Comparison of ENCODE assay signal across 13 cellular contexts in the genomic region with DNA sequence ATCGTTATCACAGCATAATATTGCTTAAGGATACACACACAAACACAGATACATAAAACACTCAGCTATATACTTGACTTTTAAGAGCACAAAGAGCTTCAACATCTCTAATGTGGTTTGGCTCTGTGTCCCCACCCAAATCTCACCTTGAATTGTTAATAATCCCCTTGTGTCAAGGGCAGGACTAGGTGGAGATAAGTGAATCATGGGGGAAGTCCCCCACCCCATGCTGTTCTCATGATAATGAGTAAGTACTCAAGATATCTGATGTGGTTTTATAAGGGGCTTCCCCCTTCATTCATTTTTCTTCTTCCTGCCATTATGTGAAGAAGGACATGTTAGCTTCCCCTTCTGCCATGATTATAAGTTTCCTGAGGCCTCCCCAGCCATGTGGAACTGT.
DNase-seq lines count a peak whose midpoint lies in the region; ATAC-seq lines count a peak whose summit lies in the region.
"Had no signal": no experiment of that assay in that cellular context is flagged by ENCODE, and none has a peak within 500 bp of the region (broad histone marks: within the 10 kb centered on the region; RNA-seq: fewer than 3 reads in every experiment).

No MANE protein-coding gene starts in this region.

- peaks cover 17% of the 10 kb centered on the region for H3K9me3 Mint-ChIP-seq in activated naive CD8-positive, alpha-beta T cell treated with anti-CD3 and anti-CD28 coated beads, Interleukin-2, amount 50 U/mL, for 24 hours
- H3K9me3 Mint-ChIP-seq in activated naive CD8-positive, alpha-beta T cell treated with anti-CD3 and anti-CD28 coated beads for 36 hours, result peaks cover 3% of the 10 kb centered on the region
- peaks cover 0 to 5% of the 10 kb centered on the region in 2 donors for H3K9me3 Mint-ChIP-seq in stimulated activated naive B cell treated with anti-CD40 and anti-IgM and Interleukin-4, amounts not matched to agents 10 μg/mL and 1 μg/mL and 100 μg/mL, for 72 hours

- H3K4me3 Mint-ChIP-seq in activated naive CD8-positive, alpha-beta T cell treated with anti-CD3 and anti-CD28 coated beads, Interleukin-2, amount 50 U/mL, for 24 hours, result no peak overlapping the region
- H3K4me3 Mint-ChIP-seq in activated naive CD8-positive, alpha-beta T cell treated with anti-CD3 and anti-CD28 coated beads for 36 hours, result no peak overlapping the region
- H3K4me3 Mint-ChIP-seq in stimulated activated naive B cell treated with anti-CD40 and anti-IgM and Interleukin-4, amounts not matched to agents 10 μg/mL and 1 μg/mL and 100 μg/mL, for 72 hours, result no peak overlapping the region
- H3K4me3 Mint-ChIP-seq: CD14-positive monocyte had no signal

- no peak overlapping the region for H3K27ac Mint-ChIP-seq in activated naive CD8-positive, alpha-beta T cell treated with anti-CD3 and anti-CD28 coated beads, Interleukin-2, amount 50 U/mL, for 24 hours
- H3K27ac Mint-ChIP-seq in activated naive CD8-positive, alpha-beta T cell treated with anti-CD3 and anti-CD28 coated beads for 36 hours, result no peak overlapping the region
- peak overlapping the region; percentile 51 for H3K27ac Mint-ChIP-seq in stimulated activated naive B cell treated with anti-CD40 and anti-IgM and Interleukin-4, amounts not matched to agents 10 μg/mL and 1 μg/mL and 100 μg/mL, for 72 hours
- H3K27ac Mint-ChIP-seq: CD14-positive monocyte had no signal

- H3K36me3 Mint-ChIP-seq in activated naive CD8-positive, alpha-beta T cell treated with anti-CD3 and anti-CD28 coated beads, Interleukin-2, amount 50 U/mL, for 24 hours (ENCODE audit: low read depth), result no peaks in the 10 kb centered on the region
- H3K36me3 Mint-ChIP-seq in activated naive CD8-positive, alpha-beta T cell treated with anti-CD3 and anti-CD28 coated beads for 36 hours, result no peaks in the 10 kb centered on the region
- H3K36me3 Mint-ChIP-seq in stimulated activated naive B cell treated with anti-CD40 and anti-IgM and Interleukin-4, amounts not matched to agents 10 μg/mL and 1 μg/mL and 100 μg/mL, for 72 hours, result peaks cover 0 to 5% of the 10 kb centered on the region in 2 donors
- H3K36me3 Mint-ChIP-seq: CD14-positive monocyte had no signal

- no peak for DNase-seq in activated naive CD8-positive, alpha-beta T cell treated with anti-CD3 and anti-CD28 coated beads, Interleukin-2, amount 50 U/mL, for 24 hours
- no peak for DNase-seq in activated naive CD8-positive, alpha-beta T cell treated with anti-CD3 and anti-CD28 coated beads for 36 hours
- peak; percentile 9 for DNase-seq in OCI-M1 (lab: John Stamatoyannopoulos, UW)
- DNase-seq in iris pigment epithelial cell (ENCODE audit: low read depth), result peak; percentile 3
- peak; percentile 14 for DNase-seq in stimulated activated naive B cell treated with anti-CD40 and anti-IgM and Interleukin-4, amounts not matched to agents 10 μg/mL and 1 μg/mL and 100 μg/mL, for 72 hours
- DNase-seq in dedifferentiated amniotic fluid mesenchymal stem cell (ENCODE audit: extremely low spot score), result no peak
- DNase-seq in cerebellar nuclear complex (lab: John Stamatoyannopoulos, UW), result no peak
- DNase-seq in NCI-H748 (lab: John Stamatoyannopoulos, UW; ENCODE audit: unreplicated experiment), result no peak
- DNase-seq: KG1, NCI-H1436 treated with DMSO at 0.1 percent for 48 hours, NCI-H2081 had no signal

- H3K27me3 Mint-ChIP-seq in activated naive CD8-positive, alpha-beta T cell treated with anti-CD3 and anti-CD28 coated beads, Interleukin-2, amount 50 U/mL, for 24 hours, result no peaks in the 10 kb centered on the region
- H3K27me3 Mint-ChIP-seq in activated naive CD8-positive, alpha-beta T cell treated with anti-CD3 and anti-CD28 coated beads for 36 hours, result no peaks in the 10 kb centered on the region
- H3K27me3 Mint-ChIP-seq in stimulated activated naive B cell treated with anti-CD40 and anti-IgM and Interleukin-4, amounts not matched to agents 10 μg/mL and 1 μg/mL and 100 μg/mL, for 72 hours, result no peaks in the 10 kb centered on the region

- ATAC-seq in activated naive CD8-positive, alpha-beta T cell treated with anti-CD3 and anti-CD28 coated beads, Interleukin-2, amount 50 U/mL, for 24 hours, result peak; percentile 72
- peak; percentile 78 to 88 for ATAC-seq in stimulated activated naive B cell treated with anti-CD40 and anti-IgM and Interleukin-4, amounts not matched to agents 10 μg/mL and 1 μg/mL and 100 μg/mL, for 72 hours (replicated peaks)
- ATAC-seq: HepG2 had no signal

- H3K4me1 Mint-ChIP-seq in activated naive CD8-positive, alpha-beta T cell treated with anti-CD3 and anti-CD28 coated beads, Interleukin-2, amount 50 U/mL, for 24 hours, result no peaks in the 10 kb centered on the region
- peaks cover 2% of the 10 kb centered on the region for H3K4me1 Mint-ChIP-seq in activated naive CD8-positive, alpha-beta T cell treated with anti-CD3 and anti-CD28 coated beads for 36 hours
- H3K4me1 Mint-ChIP-seq in stimulated activated naive B cell treated with anti-CD40 and anti-IgM and Interleukin-4, amounts not matched to agents 10 μg/mL and 1 μg/mL and 100 μg/mL, for 72 hours, result peaks cover 5 to 6% of the 10 kb centered on the region in 2 donors
- H3K4me1 Mint-ChIP-seq: CD14-positive monocyte had no signal

Comparison
In these comparisons a context has a peak if more than half of its experiments do, and no peak if none do; other contexts are left out.
1. DNase-seq: peak in OCI-M1 (single experiment), iris pigment epithelial cell (single experiment) and stimulated activated naive B cell treated with anti-CD40 and anti-IgM and Interleukin-4, amounts not matched to agents 10 μg/mL and 1 μg/mL and 100 μg/mL, for 72 hours (single experiment); none in activated naive CD8-positive, alpha-beta T cell treated with anti-CD3 and anti-CD28 coated beads, Interleukin-2, amount 50 U/mL, for 24 hours (single experiment), activated naive CD8-positive, alpha-beta T cell treated with anti-CD3 and anti-CD28 coated beads for 36 hours (single experiment), dedifferentiated amniotic fluid mesenchymal stem cell (single experiment), cerebellar nuclear complex (0 of 2) and NCI-H748 (single experiment).